ENCODE assay signal across 21 cellular contexts in genomic region chr5:166581827-166582226, GRCh38.
DNase-seq lines count a peak whose midpoint lies in the region; TF ChIP-seq lines count a peak whose summit lies in the region.
"Had no signal": no experiment of that assay in that cellular context is flagged by ENCODE, and none has a peak within 500 bp of the region (broad histone marks: within the 10 kb centered on the region; RNA-seq: fewer than 3 reads in every experiment).

No MANE protein-coding gene starts in this region.

- H3K4me3 ChIP-seq in astrocyte of the cerebellum (ENCODE audit: low read depth, low read length) (no peak overlapping the region), fibroblast of pulmonary artery (replicated peaks; ENCODE audit: low read depth, low read length) (no peak overlapping the region), skeletal muscle cell (ENCODE audit: low read depth, low read length) (no peak overlapping the region)
- H3K4me3 ChIP-seq: gastroesophageal sphincter, testis had no signal

- in situ Hi-C loops in astrocyte of the cerebellum (cut with HindIII; ENCODE audit: low sequenced_read_pairs) = no loop called here

- no peak for TF ChIP-seq CTCF in astrocyte of the cerebellum (IDR thresholded peaks at IDR 0.05; ENCODE audit: low read depth, low read length, missing control alignments)
- no peak for TF ChIP-seq CTCF in fibroblast of pulmonary artery (IDR thresholded peaks at IDR 0.05; ENCODE audit: low read length, missing control alignments)

- DNase-seq in LHCN-M2 (ENCODE audit: low read depth) = peak; percentile 0
- DNase-seq in astrocyte of the cerebellum (ENCODE audit: low read depth) = peak; percentile 16
- DNase-seq in fibroblast of pulmonary artery (ENCODE audit: low read depth) = peak; percentile 24
- DNase-seq in skeletal muscle cell (ENCODE audit: low read depth) = peak; percentile 37
- no peak for DNase-seq in NCI-H526 treated with DMSO at 0.1 percent for 48 hours (lab: John Stamatoyannopoulos, UW)
- no peak for DNase-seq in GOT3 (lab: John Stamatoyannopoulos, UW)
- no peak for DNase-seq in stimulated activated CD4-positive, alpha-beta T cell treated with anti-CD3 and anti-CD28 coated beads, Interleukin-4, amount 100 ng/mL, for 4 hours
- no peak for DNase-seq in kidney glomerular epithelial cell (lab: John Stamatoyannopoulos, UW)
- DNase-seq: activated CD4-positive, alpha-beta T cell treated with anti-CD3 and anti-CD28 coated beads, Interleukin-2, amount 10 ng/mL, durations not matched to agents 24 days and 14 days; amygdala; caudate nucleus; effector memory CD8-positive, alpha-beta T cell; NCI-H1417 treated with DMSO at 0.1 percent for 48 hours; NCI-H2081; NCI-H2227 treated with DMSO at 0.1 percent for 48 hours; SHP77 treated with DMSO at 0.1 percent for 48 hours; stimulated activated naive B cell treated with anti-CD40 and anti-IgM and Interleukin-4, amounts not matched to agents 10 μg/mL and 1 μg/mL and 100 μg/mL, for 72 hours; T-helper 9 cell; testis; WERI-Rb-1 had no signal

Comparison
In these comparisons a context has a peak if more than half of its experiments do, and no peak if none do; other contexts are left out.
1. DNase-seq: peak in LHCN-M2 (single experiment), astrocyte of the cerebellum (single experiment), fibroblast of pulmonary artery (single experiment) and skeletal muscle cell (single experiment); none in NCI-H526 treated with DMSO at 0.1 percent for 48 hours (single experiment), GOT3 (single experiment), stimulated activated CD4-positive, alpha-beta T cell treated with anti-CD3 and anti-CD28 coated beads, Interleukin-4, amount 100 ng/mL, for 4 hours (0 of 2) and kidney glomerular epithelial cell (single experiment).